ENCODE assay signal across 1 cellular context in genomic region chr5:3596261-3596825, GRCh38.
TF ChIP-seq lines count a peak whose summit lies in the region.

No MANE protein-coding gene starts in this region.

TF ChIP-seq in GM23338, 12 proteins besides CTCF, POLR2A, EP300 and RAD21 (continued from another document):
- TF ChIP-seq, protein P1, sequence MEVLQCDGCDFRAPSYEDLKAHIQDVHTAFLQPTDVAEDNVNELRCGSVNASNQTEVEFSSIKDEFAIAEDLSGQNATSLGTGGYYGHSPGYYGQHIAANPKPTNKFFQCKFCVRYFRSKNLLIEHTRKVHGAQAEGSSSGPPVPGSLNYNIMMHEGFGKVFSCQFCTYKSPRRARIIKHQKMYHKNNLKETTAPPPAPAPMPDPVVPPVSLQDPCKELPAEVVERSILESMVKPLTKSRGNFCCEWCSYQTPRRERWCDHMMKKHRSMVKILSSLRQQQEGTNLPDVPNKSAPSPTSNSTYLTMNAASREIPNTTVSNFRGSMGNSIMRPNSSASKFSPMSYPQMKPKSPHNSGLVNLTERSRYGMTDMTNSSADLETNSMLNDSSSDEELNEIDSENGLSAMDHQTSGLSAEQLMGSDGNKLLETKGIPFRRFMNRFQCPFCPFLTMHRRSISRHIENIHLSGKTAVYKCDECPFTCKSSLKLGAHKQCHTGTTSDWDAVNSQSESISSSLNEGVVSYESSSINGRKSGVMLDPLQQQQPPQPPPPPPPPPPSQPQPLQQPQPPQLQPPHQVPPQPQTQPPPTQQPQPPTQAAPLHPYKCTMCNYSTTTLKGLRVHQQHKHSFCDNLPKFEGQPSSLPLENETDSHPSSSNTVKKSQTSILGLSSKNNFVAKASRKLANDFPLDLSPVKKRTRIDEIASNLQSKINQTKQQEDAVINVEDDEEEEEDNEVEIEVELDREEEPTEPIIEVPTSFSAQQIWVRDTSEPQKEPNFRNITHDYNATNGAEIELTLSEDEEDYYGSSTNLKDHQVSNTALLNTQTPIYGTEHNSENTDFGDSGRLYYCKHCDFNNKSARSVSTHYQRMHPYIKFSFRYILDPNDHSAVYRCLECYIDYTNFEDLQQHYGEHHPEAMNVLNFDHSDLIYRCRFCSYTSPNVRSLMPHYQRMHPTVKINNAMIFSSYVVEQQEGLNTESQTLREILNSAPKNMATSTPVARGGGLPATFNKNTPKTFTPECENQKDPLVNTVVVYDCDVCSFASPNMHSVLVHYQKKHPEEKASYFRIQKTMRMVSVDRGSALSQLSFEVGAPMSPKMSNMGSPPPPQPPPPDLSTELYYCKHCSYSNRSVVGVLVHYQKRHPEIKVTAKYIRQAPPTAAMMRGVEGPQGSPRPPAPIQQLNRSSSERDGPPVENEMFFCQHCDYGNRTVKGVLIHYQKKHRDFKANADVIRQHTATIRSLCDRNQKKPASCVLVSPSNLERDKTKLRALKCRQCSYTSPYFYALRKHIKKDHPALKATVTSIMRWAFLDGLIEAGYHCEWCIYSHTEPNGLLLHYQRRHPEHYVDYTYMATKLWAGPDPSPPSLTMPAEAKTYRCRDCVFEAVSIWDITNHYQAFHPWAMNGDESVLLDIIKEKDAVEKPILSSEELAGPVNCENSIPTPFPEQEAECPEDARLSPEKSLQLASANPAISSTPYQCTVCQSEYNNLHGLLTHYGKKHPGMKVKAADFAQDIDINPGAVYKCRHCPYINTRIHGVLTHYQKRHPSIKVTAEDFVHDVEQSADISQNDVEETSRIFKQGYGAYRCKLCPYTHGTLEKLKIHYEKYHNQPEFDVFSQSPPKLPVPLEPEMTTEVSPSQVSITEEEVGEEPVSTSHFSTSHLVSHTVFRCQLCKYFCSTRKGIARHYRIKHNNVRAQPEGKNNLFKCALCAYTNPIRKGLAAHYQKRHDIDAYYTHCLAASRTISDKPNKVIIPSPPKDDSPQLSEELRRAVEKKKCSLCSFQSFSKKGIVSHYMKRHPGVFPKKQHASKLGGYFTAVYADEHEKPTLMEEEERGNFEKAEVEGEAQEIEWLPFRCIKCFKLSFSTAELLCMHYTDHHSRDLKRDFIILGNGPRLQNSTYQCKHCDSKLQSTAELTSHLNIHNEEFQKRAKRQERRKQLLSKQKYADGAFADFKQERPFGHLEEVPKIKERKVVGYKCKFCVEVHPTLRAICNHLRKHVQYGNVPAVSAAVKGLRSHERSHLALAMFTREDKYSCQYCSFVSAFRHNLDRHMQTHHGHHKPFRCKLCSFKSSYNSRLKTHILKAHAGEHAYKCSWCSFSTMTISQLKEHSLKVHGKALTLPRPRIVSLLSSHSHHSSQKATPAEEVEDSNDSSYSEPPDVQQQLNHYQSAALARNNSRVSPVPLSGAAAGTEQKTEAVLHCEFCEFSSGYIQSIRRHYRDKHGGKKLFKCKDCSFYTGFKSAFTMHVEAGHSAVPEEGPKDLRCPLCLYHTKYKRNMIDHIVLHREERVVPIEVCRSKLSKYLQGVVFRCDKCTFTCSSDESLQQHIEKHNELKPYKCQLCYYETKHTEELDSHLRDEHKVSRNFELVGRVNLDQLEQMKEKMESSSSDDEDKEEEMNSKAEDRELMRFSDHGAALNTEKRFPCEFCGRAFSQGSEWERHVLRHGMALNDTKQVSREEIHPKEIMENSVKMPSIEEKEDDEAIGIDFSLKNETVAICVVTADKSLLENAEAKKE (CRISPR knock-in tag; IDR thresholded peaks at IDR 0.05), result no peak
- TF ChIP-seq STAT1 (IDR thresholded peaks at IDR 0.05; ENCODE audit: unreplicated experiment), result no peak
- no peak for TF ChIP-seq NANOG (IDR thresholded peaks at IDR 0.05; ENCODE audit: borderline replicate concordance)
- peak; percentile 80 for TF ChIP-seq EZH2 (IDR thresholded peaks at IDR 0.05; ENCODE audit: low read depth, unreplicated experiment)
- TF ChIP-seq ETS1 (IDR thresholded peaks at IDR 0.05), result no peak
- no peak for TF ChIP-seq POLR2AphosphoS5 (IDR thresholded peaks at IDR 0.05; ENCODE audit: low read depth)
